ENCODE assay signal across 9 cellular contexts in the genomic region with DNA sequence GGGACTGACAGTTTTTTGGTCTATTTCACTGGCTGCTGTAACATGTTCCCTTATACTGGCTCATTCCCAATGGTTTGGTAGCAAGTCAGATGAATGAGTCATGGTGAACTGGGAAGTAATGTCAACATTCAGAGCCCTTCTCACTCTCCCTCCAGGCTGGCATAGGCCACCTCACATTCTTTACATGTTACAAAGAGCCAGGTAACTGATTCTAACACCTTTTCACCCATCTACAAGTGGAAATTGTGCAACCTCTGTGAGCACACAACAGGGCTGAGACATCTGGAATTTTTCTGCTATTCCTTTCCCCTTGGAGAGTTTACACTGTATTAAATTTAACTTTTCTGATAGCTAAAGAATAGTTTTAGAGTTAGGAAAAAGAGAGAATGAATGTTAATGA.
DNase-seq lines count a peak whose midpoint lies in the region; ATAC-seq and TF ChIP-seq lines count a peak whose summit lies in the region.
"Had no signal": no experiment of that assay in that cellular context is flagged by ENCODE, and none has a peak within 500 bp of the region (broad histone marks: within the 10 kb centered on the region; RNA-seq: fewer than 3 reads in every experiment).

No MANE protein-coding gene starts in this region.

- no peaks in the 10 kb centered on the region for H3K36me3 ChIP-seq in gastroesophageal sphincter

- peaks cover 0 to 23% (median 0%) of the 10 kb centered on the region in 3 donors for H3K4me1 ChIP-seq in gastroesophageal sphincter

- no peak for TF ChIP-seq EP300 in gastroesophageal sphincter (IDR thresholded peaks at IDR 0.05)

- DNase-seq in HCEC 1CT = peak; percentile 85
- peak; percentile 23 for DNase-seq in SK-MEL-5 (ENCODE audit: low read depth, low spot score)
- DNase-seq in skeletal muscle cell (ENCODE audit: low read depth) = peak; percentile 78
- no peak for DNase-seq in GM13976 (ENCODE audit: low spot score)
- DNase-seq: NCI-H2227 treated with DMSO at 0.1 percent for 48 hours had no signal

- no peak overlapping the region for H3K4me3 ChIP-seq in gastroesophageal sphincter
- H3K4me3 ChIP-seq in skeletal muscle cell (ENCODE audit: low read depth, low read length) = no peak overlapping the region

- in situ Hi-C loops in SK-MEL-5 (cut with HindIII; ENCODE audit: low pct_unique_long_range_greater_than_20kb, low sequenced_read_pairs) = no loop called here
- in situ Hi-C loops in GM13976 (cut with MboI; ENCODE audit: low sequenced_read_pairs, unreplicated experiment) = no loop called here

- H3K27ac ChIP-seq in gastroesophageal sphincter = peak overlapping the region; percentile 45 to 77 (median 58)

- TF ChIP-seq CTCF in gastroesophageal sphincter (IDR thresholded peaks at IDR 0.05) (no peak), GM13976 (IDR thresholded peaks at IDR 0.05; ENCODE audit: borderline replicate concordance, control extremely low read depth, extremely low read depth, insufficient read depth, missing control alignments) (no peak)

- ATAC-seq in gastroesophageal sphincter (peak; percentile 96), GM19035 (IDR thresholded peaks at IDR 0.05; ENCODE audit: unreplicated experiment) (no peak), HG02571 (IDR thresholded peaks at IDR 0.05; ENCODE audit: unreplicated experiment) (no peak), GM21423 (IDR thresholded peaks at IDR 0.05; ENCODE audit: unreplicated experiment) (no peak)

- no peaks in the 10 kb centered on the region for H3K27me3 ChIP-seq in gastroesophageal sphincter

- H3K9me3 ChIP-seq in gastroesophageal sphincter = no peaks in the 10 kb centered on the region

- no peak for TF ChIP-seq POLR2A in gastroesophageal sphincter (IDR thresholded peaks at IDR 0.05)
